In genomic region chr20:18164356-18164755, GRCh38 we compare ENCODE assay signal across 16 cellular contexts. TPM values are rescaled to one million over a fixed set of nuclear protein-coding genes. Genes with fewer than 3 reads are reported as not detected.
DNase-seq lines count a peak whose midpoint lies in the region; ATAC-seq and TF ChIP-seq lines count a peak whose summit lies in the region.
"Had no signal": no experiment of that assay in that cellular context is flagged by ENCODE, and none has a peak within 500 bp of the region (broad histone marks: within the 10 kb centered on the region; RNA-seq: fewer than 3 reads in every experiment).

No MANE protein-coding gene starts in this region.

- no peak for TF ChIP-seq CTCF in Caco-2 (IDR thresholded peaks at IDR 0.05; ENCODE audit: insufficient read depth in 1 of 2, low read depth in 1 of 2, low read length in 1 of 2, severe bottlenecking in 1 of 2, unreplicated experiment in 1 of 2)
- no peak for TF ChIP-seq CTCF in brain microvascular endothelial cell (IDR thresholded peaks at IDR 0.05; ENCODE audit: low read depth, low read length, missing control alignments)
- no peak for TF ChIP-seq CTCF in kidney epithelial cell (IDR thresholded peaks at IDR 0.05; ENCODE audit: insufficient read depth, low read length, poor library complexity, severe bottlenecking)
- no peak for TF ChIP-seq CTCF in psoas muscle (IDR thresholded peaks at IDR 0.05)
- TF ChIP-seq CTCF in tibial nerve (IDR thresholded peaks at IDR 0.05) = no peak

- 90 to 94% (median 90%) methylated on average over 2 of the region's 2 CpGs for WGBS in psoas muscle, 3 donors
- WGBS in tibial nerve, 2 donors = 81 to 100% methylated on average over 2 of the region's 2 CpGs

- H3K27me3 ChIP-seq in Caco-2 (replicated peaks; ENCODE audit: control insufficient read depth, insufficient read depth, low read length) (no peaks in the 10 kb centered on the region), brain microvascular endothelial cell (replicated peaks) (no peaks in the 10 kb centered on the region), kidney epithelial cell (ENCODE audit: control insufficient read depth, insufficient read depth, low read length) (no peaks in the 10 kb centered on the region), psoas muscle (ENCODE audit: insufficient read depth in 3 of 3, low read length in 2 of 3) (no peaks in the 10 kb centered on the region), tibial nerve (no peaks in the 10 kb centered on the region)
- H3K27me3 ChIP-seq: sigmoid colon had no signal

- peaks cover 8% of the 10 kb centered on the region for H3K36me3 ChIP-seq in Caco-2 (ENCODE audit: control insufficient read depth, insufficient read depth, low read length)
- peaks cover 7% of the 10 kb centered on the region for H3K36me3 ChIP-seq in brain microvascular endothelial cell (replicated peaks)
- H3K36me3 ChIP-seq in kidney epithelial cell (ENCODE audit: control insufficient read depth, insufficient read depth, low read length) = peaks cover 2% of the 10 kb centered on the region
- H3K36me3 ChIP-seq in psoas muscle (ENCODE audit: insufficient read depth in 1 of 2, low read depth in 1 of 2) = peaks cover 11 to 63% of the 10 kb centered on the region in 2 donors
- H3K36me3 ChIP-seq in tibial nerve = peaks cover 0 to 64% (median 7%) of the 10 kb centered on the region in 3 donors

- TF ChIP-seq EP300 in tibial nerve (IDR thresholded peaks at IDR 0.05) = no peak

- POLR2A ChIA-PET in Caco-2 (lab: Charles Lee) = interaction anchor here (0.7 kb wide), 1 partner anchor 10 kb away, joined by 7 read pairs; no protein-coding TSS in a partner anchor

- H3K9me3 ChIP-seq in Caco-2 (no peaks in the 10 kb centered on the region), psoas muscle (no peaks in the 10 kb centered on the region), tibial nerve (no peaks in the 10 kb centered on the region)
- H3K9me3 ChIP-seq: sigmoid colon had no signal

- H3K4me1 ChIP-seq in Caco-2 = 0 out of 2 replicates have a peak, but pooled peaks cover 4% of the 10 kb centered on the region
- no peaks in the 10 kb centered on the region for H3K4me1 ChIP-seq in psoas muscle
- peaks cover 0 to 31% (median 7%) of the 10 kb centered on the region in 4 donors for H3K4me1 ChIP-seq in tibial nerve

- intact Hi-C loops in Caco-2 (cut with micrococcal nuclease; ENCODE audit: unreplicated experiment) = no loop called here
- intact Hi-C loops in psoas muscle (cut with DNase I) = loop anchor here in 1 of 2 donors (10.0 kb wide), 1 partner anchor 110 kb away; no protein-coding TSS in a partner anchor

- DNase-seq in Caco-2 (no peak), HPDE6-E6E7 (ENCODE audit: extremely low spot score) (peak; percentile 57), brain microvascular endothelial cell (peak; percentile 1), kidney epithelial cell (ENCODE audit: low read depth) (peak; percentile 61), T-helper 2 cell (no peak), psoas muscle (no peak), tibial nerve (ENCODE audit: low spot score in 2 of 2) (no peak)
- no peak for DNase-seq in activated naive CD4-positive, alpha-beta T cell (lab: John Stamatoyannopoulos, UW)
- DNase-seq: amygdala, cortex of kidney, HCEC 1CT, hypothalamus, left colon, NCI-H526 treated with DMSO at 0.1 percent for 48 hours, sigmoid colon had no signal

- H3K4me3 Mint-ChIP-seq in Caco-2 (ENCODE audit: unreplicated experiment) = no peak overlapping the region
- H3K4me3 Mint-ChIP-seq: activated T-helper 1 cell treated with anti-CD3 and anti-CD28 coated beads, Interleukin-12 subunit alpha, Interleukin-12 subunit beta, Interleukin-2, Interleukin-4 antibody, amounts not matched to agents 30 ng/mL and 10 ng/mL and 1 ng/mL, durations not matched to agents 14 hours and 24 hours and 36 hours had no signal

- H3K27ac ChIP-seq in brain microvascular endothelial cell (no peak overlapping the region), psoas muscle (no peak overlapping the region), tibial nerve (no peak overlapping the region)
- H3K27ac ChIP-seq: sigmoid colon had no signal

- peaks cover 94% of the 10 kb centered on the region for H3K36me3 Mint-ChIP-seq in Caco-2 (ENCODE audit: insufficient read depth, unreplicated experiment)

- peaks cover 53% of the 10 kb centered on the region for H3K4me1 Mint-ChIP-seq in Caco-2 (ENCODE audit: low read depth, unreplicated experiment)

- H3K27me3 Mint-ChIP-seq in Caco-2 (ENCODE audit: insufficient read depth, unreplicated experiment) = no peaks in the 10 kb centered on the region

- no peak for TF ChIP-seq POLR2A in tibial nerve (IDR thresholded peaks at IDR 0.05)

- ATAC-seq in psoas muscle = no peak
- ATAC-seq: left colon had no signal

- in situ Hi-C loops in brain microvascular endothelial cell (cut with HindIII; ENCODE audit: low pct_ligation_motif_present, low sequenced_read_pairs) = no loop called here

- CTCF ChIA-PET in Caco-2 (lab: Charles Lee) = interaction anchor here (0.6 kb wide), 1 partner anchor 26 kb away, joined by 4 read pairs; the partner anchor contains the start of genes KAT14 and PET117

- BruUV-seq in Caco-2 (replicated peaks; lab: Mats Ljungman, UMichigan) = no TSS peak

- H3K27ac Mint-ChIP-seq in Caco-2 (ENCODE audit: unreplicated experiment) = peak overlapping the region; percentile 21
- H3K27ac Mint-ChIP-seq: activated T-helper 1 cell treated with anti-CD3 and anti-CD28 coated beads, Interleukin-12 subunit alpha, Interleukin-12 subunit beta, Interleukin-2, Interleukin-4 antibody, amounts not matched to agents 30 ng/mL and 10 ng/mL and 1 ng/mL, durations not matched to agents 14 hours and 24 hours and 36 hours had no signal

- H3K4me3 ChIP-seq in Caco-2 (ENCODE audit: low read depth, low read length) (no peak overlapping the region), brain microvascular endothelial cell (ENCODE audit: low read depth, low read length) (no peak overlapping the region), kidney epithelial cell (ENCODE audit: low read depth, low read length) (no peak overlapping the region), psoas muscle (no peak overlapping the region), tibial nerve (no peak overlapping the region)
- H3K4me3 ChIP-seq: sigmoid colon had no signal

- H3K9me3 Mint-ChIP-seq in Caco-2 (ENCODE audit: unreplicated experiment) = no peaks in the 10 kb centered on the region
- H3K9me3 Mint-ChIP-seq: activated T-helper 1 cell treated with anti-CD3 and anti-CD28 coated beads, Interleukin-12 subunit alpha, Interleukin-12 subunit beta, Interleukin-2, Interleukin-4 antibody, amounts not matched to agents 30 ng/mL and 10 ng/mL and 1 ng/mL, durations not matched to agents 14 hours and 24 hours and 36 hours had no signal

RNA-seq across cellular contexts. Expression of gene KAT14, which starts 26.7 kb away (rescaled TPM):
- total RNA-seq in Caco-2 (2022) (77.1 and 83.2 TPM in 2 replicates), kidney epithelial cell (11.7 and 14.5 TPM in 2 replicates), psoas muscle (10 to 100 TPM; 18.4 to 23.9 (median 19.9) TPM), tibial nerve (10 to 100 TPM; 12.2 to 13.8 (median 13.3) TPM)
- polyA plus RNA-seq in psoas muscle = 10 to 100 TPM in 2 of 3 donors, 1 to 10 TPM in 1; 7.6 to 29.8 (median 10.3) TPM

RNA-seq across cellular contexts. Expression of gene PET117, which starts 26.7 kb away (rescaled TPM):
- total RNA-seq in Caco-2 (2022) (30.2 and 30.9 TPM in 2 replicates), kidney epithelial cell (11.3 and 11.4 TPM in 2 replicates), psoas muscle (10 to 100 TPM; 13.2 to 23.6 (median 15.8) TPM), tibial nerve (10 to 100 TPM in 2 of 4 donors, 1 to 10 TPM in 2; 5.1 to 17.4 (median 11.0) TPM)
- 10 to 100 TPM; 18.0 to 29.4 (median 22.9) TPM for polyA plus RNA-seq in psoas muscle

Comparison
In these comparisons a context has a peak if more than half of its experiments do, and no peak if none do; other contexts are left out.
1. DNase-seq: peak in HPDE6-E6E7 (single experiment), brain microvascular endothelial cell (single experiment) and kidney epithelial cell (single experiment); none in Caco-2 (0 of 2), T-helper 2 cell (0 of 5), psoas muscle (0 of 2), tibial nerve (0 of 2) and activated naive CD4-positive, alpha-beta T cell (0 of 4).